In the genomic region with DNA sequence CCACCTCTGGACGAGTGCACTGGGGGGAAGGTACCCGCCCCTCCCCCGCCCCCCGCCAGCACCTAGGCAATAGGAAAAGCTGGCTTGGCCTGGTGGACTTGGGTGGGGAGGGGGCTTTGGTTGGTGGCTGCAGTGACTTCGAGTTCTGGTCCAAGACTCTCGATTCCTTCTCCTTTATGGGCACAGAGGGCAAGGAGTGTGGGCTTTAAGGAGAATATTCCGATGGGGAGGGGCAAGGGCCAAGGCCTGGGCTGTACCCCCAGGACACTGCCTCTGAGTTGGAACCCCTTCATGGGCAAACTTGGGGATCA, we compare ENCODE assay signal across 9 cellular contexts. TPM values are rescaled to one million over a fixed set of nuclear protein-coding genes. Genes with fewer than 3 reads are reported as not detected.
DNase-seq lines count a peak whose midpoint lies in the region; ATAC-seq and TF ChIP-seq lines count a peak whose summit lies in the region.
"Had no signal": no experiment of that assay in that cellular context is flagged by ENCODE, and none has a peak within 500 bp of the region (broad histone marks: within the 10 kb centered on the region; RNA-seq: fewer than 3 reads in every experiment).

No MANE protein-coding gene starts in this region.

- CTCF ChIA-PET in activated naive CD4-positive, alpha-beta T cell treated with anti-CD3 and anti-CD28 coated beads, Interleukin-2, amount 10 ng/mL, durations not matched to agents 7 days and 5 days (lab: Charles Lee) = interaction anchor here (2.2 to 2.4 kb wide), 2 partner anchors 29 to 52 kb away, joined by 14 to 15 read pairs; partner anchors contain the start of genes LRRC59 and RSAD1
- CTCF ChIA-PET in MCF 10A (lab: Yijun Ruan, JAX) = interaction anchor here (0.8 to 4.0 kb wide), 5 partner anchors 20 to 64 kb away, joined by 3 to 37 read pairs (median 3); partner anchors contain the start of gene LRRC59

- intact Hi-C loops in MCF 10A (cut with micrococcal nuclease) = no loop called here

- H3K27ac ChIP-seq in urinary bladder (ENCODE audit: low read depth) = peak overlapping the region; percentile 84

- H3K27ac Mint-ChIP-seq in activated naive CD4-positive, alpha-beta T cell treated with anti-CD3 and anti-CD28 coated beads, Interleukin-2, amount 10 ng/mL, durations not matched to agents 7 days and 5 days = peak overlapping the region; percentile 82
- peak overlapping the region; percentile 93 for H3K27ac Mint-ChIP-seq in MCF 10A (ENCODE audit: low read depth, unreplicated experiment)
- H3K27ac Mint-ChIP-seq in memory B cell = peak overlapping the region; percentile 74

- no peak for DNase-seq in activated naive CD4-positive, alpha-beta T cell treated with anti-CD3 and anti-CD28 coated beads, Interleukin-2, amount 10 ng/mL, durations not matched to agents 7 days and 5 days
- DNase-seq in activated naive CD4-positive, alpha-beta T cell treated with Interleukin-2 at 50 U/mL for 16 hours = no peak
- no peak for DNase-seq in MCF 10A (ENCODE audit: unreplicated experiment)
- no peak for DNase-seq in memory B cell (ENCODE audit: low spot score in 2 of 2)
- DNase-seq in DMS53 treated with DMSO at 0.1 percent for 48 hours (lab: John Stamatoyannopoulos, UW; ENCODE audit: unreplicated experiment) = no peak
- no peak for DNase-seq in islet precursor cell

- no peaks in the 10 kb centered on the region for H3K27me3 Mint-ChIP-seq in activated naive CD4-positive, alpha-beta T cell treated with anti-CD3 and anti-CD28 coated beads, Interleukin-2, amount 10 ng/mL, durations not matched to agents 7 days and 5 days
- H3K27me3 Mint-ChIP-seq in MCF 10A (ENCODE audit: insufficient read depth, unreplicated experiment) = no peaks in the 10 kb centered on the region
- no peaks in the 10 kb centered on the region for H3K27me3 Mint-ChIP-seq in memory B cell

- H3K4me3 ChIP-seq in urinary bladder (ENCODE audit: low read depth, low read length) = peak overlapping the region; percentile 88

- H3K4me3 Mint-ChIP-seq in activated naive CD4-positive, alpha-beta T cell treated with anti-CD3 and anti-CD28 coated beads, Interleukin-2, amount 10 ng/mL, durations not matched to agents 7 days and 5 days = peak overlapping the region; percentile 78
- H3K4me3 Mint-ChIP-seq in MCF 10A (ENCODE audit: unreplicated experiment) (peak overlapping the region; percentile 71), memory B cell (peak overlapping the region; percentile 90)

- ATAC-seq in memory B cell (ENCODE audit: low read depth) (no peak), HG03442 (IDR thresholded peaks at IDR 0.05; ENCODE audit: unreplicated experiment) (no peak)

- H3K4me1 ChIP-seq in urinary bladder (ENCODE audit: insufficient read depth) = no peaks in the 10 kb centered on the region

- TF ChIP-seq CTCF in MCF 10A (IDR thresholded peaks at IDR 0.05; ENCODE audit: unreplicated experiment) = no peak

- H3K4me1 Mint-ChIP-seq in activated naive CD4-positive, alpha-beta T cell treated with anti-CD3 and anti-CD28 coated beads, Interleukin-2, amount 10 ng/mL, durations not matched to agents 7 days and 5 days = peaks cover 33% of the 10 kb centered on the region
- H3K4me1 Mint-ChIP-seq in MCF 10A (ENCODE audit: insufficient read depth, unreplicated experiment) (peaks cover 20% of the 10 kb centered on the region), memory B cell (peaks cover 28% of the 10 kb centered on the region)

- 2% methylated on average over 7 of the region's 7 CpGs for WGBS in urinary bladder

- H3K9me3 Mint-ChIP-seq in activated naive CD4-positive, alpha-beta T cell treated with anti-CD3 and anti-CD28 coated beads, Interleukin-2, amount 10 ng/mL, durations not matched to agents 7 days and 5 days = no peaks in the 10 kb centered on the region
- H3K9me3 Mint-ChIP-seq in MCF 10A (ENCODE audit: unreplicated experiment) (no peaks in the 10 kb centered on the region), memory B cell (no peaks in the 10 kb centered on the region)

- H3K36me3 ChIP-seq in urinary bladder (ENCODE audit: insufficient read depth) = no peaks in the 10 kb centered on the region

- H3K36me3 Mint-ChIP-seq in activated naive CD4-positive, alpha-beta T cell treated with anti-CD3 and anti-CD28 coated beads, Interleukin-2, amount 10 ng/mL, durations not matched to agents 7 days and 5 days = peaks cover 1% of the 10 kb centered on the region
- H3K36me3 Mint-ChIP-seq in MCF 10A (ENCODE audit: insufficient read depth, unreplicated experiment) (peaks cover 12% of the 10 kb centered on the region), memory B cell (no peaks in the 10 kb centered on the region)

- POLR2A ChIA-PET in MCF 10A (lab: Yijun Ruan, JAX) = interaction anchor here (0.5 to 6.5 kb wide), 17 partner anchors 9 to 549 kb away, joined by 3 to 76 read pairs (median 4); partner anchors contain the start of genes EME1, LRRC59, MRPL27 and RSAD1

- no TSS peak for BruUV-seq in MCF 10A (replicated peaks; lab: Mats Ljungman, UMichigan)

RNA-seq across cellular contexts. Expression of gene ACSF2, which starts 0.4 kb away (rescaled TPM):
- total RNA-seq in MCF 10A (2022) (10.5 and 17.8 TPM in 2 replicates), urinary bladder (23.2 TPM)
- 32.6 TPM for polyA plus RNA-seq in urinary bladder

RNA-seq across cellular contexts. Expression of gene LRRC59, which starts 29.1 kb away (rescaled TPM):
- 306 and 344 TPM in 2 replicates for total RNA-seq in MCF 10A (2022)
- total RNA-seq in urinary bladder = 62.5 TPM
- polyA plus RNA-seq in urinary bladder = 48.3 TPM

RNA-seq across cellular contexts. Expression of gene CHAD, which starts 42.3 kb away (rescaled TPM):
- not detected in 2 replicates for total RNA-seq in MCF 10A (2022)
- total RNA-seq in urinary bladder = 0.32 TPM
- polyA plus RNA-seq in urinary bladder = not detected
- total RNA-seq: activated CD8-positive, alpha-beta memory T cell treated with anti-CD3 and anti-CD28 coated beads for 36 hours had no signal

RNA-seq across cellular contexts. Expression of gene RSAD1, which starts 52.2 kb away (rescaled TPM):
- 25.2 and 28.7 TPM in 2 replicates for total RNA-seq in MCF 10A (2022)
- total RNA-seq in urinary bladder = 17.0 TPM
- polyA plus RNA-seq in urinary bladder = 29.2 TPM

RNA-seq across cellular contexts. Expression of gene EME1, which starts 53.4 kb away (rescaled TPM):
- total RNA-seq in MCF 10A (2022) (6.0 and 6.7 TPM in 2 replicates), urinary bladder (2.7 TPM)
- polyA plus RNA-seq in urinary bladder = 0.29 TPM
